8 cellular contexts compared by ENCODE assay signal in genomic region chr9:78029601-78030552, GRCh38. TPM values are rescaled to one million over a fixed set of nuclear protein-coding genes. Genes with fewer than 3 reads are reported as not detected.
DNase-seq lines count a peak whose midpoint lies in the region; ATAC-seq, FAIRE-seq and TF ChIP-seq lines count a peak whose summit lies in the region.

No MANE protein-coding gene starts in this region.

- DNase-seq in AG04449 (ENCODE audit: low read depth, low spot score) (no peak), H4 (ENCODE audit: low spot score) (peak; percentile 16), T-helper 17 cell (no peak), dermis blood vessel endothelial cell (peak; percentile 41), lung microvascular endothelial cell (ENCODE audit: low read depth in 2 of 2) (peak; percentile 37 to 42), GM19239 (ENCODE audit: insufficient read length, low spot score) (no peak)

- peaks cover 52% of the 10 kb centered on the region for H3K4me1 Mint-ChIP-seq in T-helper 17 cell

- peak overlapping the region; percentile 95 for H3K27ac ChIP-seq in temporal lobe (ENCODE audit: low read depth, low read length)

- no peaks in the 10 kb centered on the region for H3K27me3 Mint-ChIP-seq in T-helper 17 cell

- peak; percentile 37 for ATAC-seq in T-helper 17 cell
- no peak for ATAC-seq in GM18907 (IDR thresholded peaks at IDR 0.05; ENCODE audit: unreplicated experiment)

- no peak for TF ChIP-seq CTCF in AG04449 (IDR thresholded peaks at IDR 0.05; ENCODE audit: insufficient read depth, low read length, missing control alignments)

- no peak for FAIRE-seq in GM19239 (lab: Jason Lieb, UNC)

- peaks cover 3% of the 10 kb centered on the region for H3K36me3 Mint-ChIP-seq in T-helper 17 cell (ENCODE audit: low read depth)

- peak overlapping the region; percentile 97 for H3K4me3 Mint-ChIP-seq in T-helper 17 cell

- peak overlapping the region; percentile 95 for H3K27ac Mint-ChIP-seq in T-helper 17 cell

- no peaks in the 10 kb centered on the region for H3K9me3 ChIP-seq in T-helper 17 cell (ENCODE audit: control insufficient read depth, low read length, poor library complexity, severe bottlenecking)

- POLR2A ChIA-PET in AG04449 (lab: Yijun Ruan, JAX), result interaction anchor here (1.2 kb wide), 1 partner anchor 13 kb away, joined by 3 read pairs; no protein-coding TSS in a partner anchor

- CTCF ChIA-PET in AG04449 (lab: Yijun Ruan, JAX), result interaction anchor here (1.7 kb wide), 1 partner anchor 53 kb away, joined by 9 read pairs; no protein-coding TSS in a partner anchor

- peak overlapping the region; percentile 85 for H3K4me3 ChIP-seq in AG04449 (ENCODE audit: low read depth, low read length)

RNA-seq across cellular contexts. Expression of gene GNAQ, which starts 1.7 kb away (rescaled TPM):
- 17.5 and 20.6 TPM in 2 replicates for total RNA-seq in H4 (2014; rRNA removed; shearing (Covaris generic))
- total RNA-seq in T-helper 17 cell (10 to 100 TPM; 57.1 to 68.1 TPM), dermis blood vessel endothelial cell (48.0 and 88.6 TPM in 2 replicates), lung microvascular endothelial cell (24.4 and 33.3 TPM in 2 replicates), temporal lobe (151 TPM)

Comparison
In these comparisons a context has a peak if more than half of its experiments do, and no peak if none do; other contexts are left out.
1. DNase-seq: peak in H4 (single experiment), dermis blood vessel endothelial cell (single experiment) and lung microvascular endothelial cell (2 of 2); none in AG04449 (single experiment), T-helper 17 cell (0 of 3) and GM19239 (single experiment).